Comparison of ENCODE assay signal across 22 cellular contexts in the genomic region with DNA sequence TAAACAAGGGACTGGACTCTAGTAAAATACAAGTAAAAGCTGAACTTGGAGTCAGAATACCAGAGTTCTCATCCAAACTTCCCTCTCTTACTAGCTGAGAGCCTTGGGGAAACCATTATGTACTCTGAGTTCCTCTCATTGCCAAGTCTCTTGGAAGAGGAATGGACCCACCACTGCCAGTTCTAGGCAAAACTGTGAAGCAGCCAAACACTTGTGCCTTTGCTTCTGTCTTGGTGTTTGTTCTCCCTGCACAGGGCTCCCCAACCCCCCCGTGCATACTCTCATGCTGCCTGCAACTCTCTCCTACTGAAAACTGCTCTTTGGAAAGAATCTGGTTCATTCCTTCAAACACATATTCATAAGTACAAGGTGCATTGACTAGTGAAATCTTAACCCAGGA.
DNase-seq lines count a peak whose midpoint lies in the region; ATAC-seq and TF ChIP-seq lines count a peak whose summit lies in the region.
"Had no signal": no experiment of that assay in that cellular context is flagged by ENCODE, and none has a peak within 500 bp of the region (broad histone marks: within the 10 kb centered on the region; RNA-seq: fewer than 3 reads in every experiment).

No MANE protein-coding gene starts in this region.

- WGBS in thyroid gland, 2 donors: 33 to 38% methylated on average over 1 of the region's 1 CpG

- no peaks in the 10 kb centered on the region for H3K36me3 Mint-ChIP-seq in activated T-helper 2 cell treated with anti-CD3 and anti-CD28 coated beads, Interferon-gamma antibody, Interleukin-2, Interleukin-4, amounts not matched to agents 10 μg/mL and 5 μg/mL and 100 μg/mL, durations not matched to agents 14 hours and 24 hours and 36 hours (ENCODE audit: low read depth)

- TF ChIP-seq CTCF in left ventricle myocardium inferior (IDR thresholded peaks at IDR 0.05; ENCODE audit: borderline replicate concordance) (no peak), thyroid gland (IDR thresholded peaks at IDR 0.05) (no peak)

- H3K36me3 ChIP-seq in left ventricle myocardium inferior (no peaks in the 10 kb centered on the region), thyroid gland (no peaks in the 10 kb centered on the region)
- H3K36me3 ChIP-seq: BLaER1 treated with 17β-estradiol and CSF1 and Interleukin-3, amounts not matched to agents 10 nM and 100 nM; breast epithelium; vagina had no signal

- H3K27me3 ChIP-seq in left ventricle myocardium inferior (ENCODE audit: low read depth) (no peaks in the 10 kb centered on the region), thyroid gland (no peaks in the 10 kb centered on the region)
- H3K27me3 ChIP-seq: BLaER1 treated with 17β-estradiol and CSF1 and Interleukin-3, amounts not matched to agents 10 nM and 100 nM; breast epithelium; vagina had no signal

- no peak for TF ChIP-seq POLR2A in thyroid gland (IDR thresholded peaks at IDR 0.05)

- no peak overlapping the region for H3K4me3 Mint-ChIP-seq in activated T-helper 2 cell treated with anti-CD3 and anti-CD28 coated beads, Interferon-gamma antibody, Interleukin-2, Interleukin-4, amounts not matched to agents 10 μg/mL and 5 μg/mL and 100 μg/mL, durations not matched to agents 14 hours and 24 hours and 36 hours (ENCODE audit: low read depth)
- H3K4me3 Mint-ChIP-seq: activated CD8-positive, alpha-beta T cell treated with anti-CD3 and anti-CD28 coated beads, Interleukin-2, amount 10 ng/mL, durations not matched to agents 7 days and 5 days; dendritic cell treated with granulocyte-macrophage colony-stimulating factor and Interleukin-4, amounts not matched to agents 40 ng/mL and 50 ng/mL, for 4 days; nephron had no signal

- no peaks in the 10 kb centered on the region for H3K27me3 Mint-ChIP-seq in activated T-helper 2 cell treated with anti-CD3 and anti-CD28 coated beads, Interferon-gamma antibody, Interleukin-2, Interleukin-4, amounts not matched to agents 10 μg/mL and 5 μg/mL and 100 μg/mL, durations not matched to agents 14 hours and 24 hours and 36 hours (ENCODE audit: low read depth)
- H3K27me3 Mint-ChIP-seq: dendritic cell treated with granulocyte-macrophage colony-stimulating factor and Interleukin-4, amounts not matched to agents 40 ng/mL and 50 ng/mL, for 4 days had no signal

- no peaks in the 10 kb centered on the region for H3K9me3 Mint-ChIP-seq in activated T-helper 2 cell treated with anti-CD3 and anti-CD28 coated beads, Interferon-gamma antibody, Interleukin-2, Interleukin-4, amounts not matched to agents 10 μg/mL and 5 μg/mL and 100 μg/mL, durations not matched to agents 14 hours and 24 hours and 36 hours
- H3K9me3 Mint-ChIP-seq: dendritic cell treated with granulocyte-macrophage colony-stimulating factor and Interleukin-4, amounts not matched to agents 40 ng/mL and 50 ng/mL, for 4 days had no signal

- peak; percentile 13 for DNase-seq in astrocyte of the hippocampus (ENCODE audit: low read depth, low spot score)
- DNase-seq in left ventricle myocardium inferior: peak; percentile 59
- peak in 38 of 56 donors; percentile 9 to 84 (median 42) for DNase-seq in nucleus accumbens (lab: John Stamatoyannopoulos, UW)
- DNase-seq in thyroid gland: peak; percentile 33 to 80
- DNase-seq in NCI-H1436 (lab: John Stamatoyannopoulos, UW): no peak
- no peak for DNase-seq in activated T-helper 2 cell treated with anti-CD3 and anti-CD28 coated beads, Interferon-gamma antibody, Interleukin-2, Interleukin-4, amounts not matched to agents 10 μg/mL and 5 μg/mL and 100 μg/mL, durations not matched to agents 14 hours and 24 hours and 36 hours (ENCODE audit: low spot score)
- DNase-seq in HPDE6-E6E7 (ENCODE audit: extremely low spot score): no peak
- DNase-seq: activated CD8-positive, alpha-beta T cell treated with anti-CD3 and anti-CD28 coated beads, Interleukin-2, amount 10 ng/mL, durations not matched to agents 7 days and 5 days; activated gamma-delta T cell treated with Interleukin-2 at 50 U/mL for 16 hours; Caco-2; Kasumi-1; mucosa of descending colon; MV-4-11; NCI-H510A treated with DMSO at 0.1 percent for 48 hours; PC-9 had no signal

- H3K27ac ChIP-seq in left ventricle myocardium inferior (replicated peaks) (peak overlapping the region; percentile 74), thyroid gland (no peak overlapping the region)
- H3K27ac ChIP-seq: BLaER1 treated with 17β-estradiol and CSF1 and Interleukin-3, amounts not matched to agents 10 nM and 100 nM; breast epithelium; PC-9; vagina had no signal

- no peak overlapping the region for H3K27ac Mint-ChIP-seq in activated T-helper 2 cell treated with anti-CD3 and anti-CD28 coated beads, Interferon-gamma antibody, Interleukin-2, Interleukin-4, amounts not matched to agents 10 μg/mL and 5 μg/mL and 100 μg/mL, durations not matched to agents 14 hours and 24 hours and 36 hours
- H3K27ac Mint-ChIP-seq: activated CD8-positive, alpha-beta T cell treated with anti-CD3 and anti-CD28 coated beads, Interleukin-2, amount 10 ng/mL, durations not matched to agents 7 days and 5 days; dendritic cell treated with granulocyte-macrophage colony-stimulating factor and Interleukin-4, amounts not matched to agents 40 ng/mL and 50 ng/mL, for 4 days had no signal

- H3K4me1 Mint-ChIP-seq in activated T-helper 2 cell treated with anti-CD3 and anti-CD28 coated beads, Interferon-gamma antibody, Interleukin-2, Interleukin-4, amounts not matched to agents 10 μg/mL and 5 μg/mL and 100 μg/mL, durations not matched to agents 14 hours and 24 hours and 36 hours (ENCODE audit: low read depth): no peaks in the 10 kb centered on the region
- H3K4me1 Mint-ChIP-seq: nephron had no signal

- H3K4me1 ChIP-seq in left ventricle myocardium inferior: peaks cover 70% of the 10 kb centered on the region
- no peaks in the 10 kb centered on the region for H3K4me1 ChIP-seq in thyroid gland
- H3K4me1 ChIP-seq: BLaER1 treated with 17β-estradiol and CSF1 and Interleukin-3, amounts not matched to agents 10 nM and 100 nM; breast epithelium; Caco-2; vagina had no signal

- no peak for ATAC-seq in HG03354 (IDR thresholded peaks at IDR 0.05; ENCODE audit: poor library complexity, severe bottlenecking, unreplicated experiment)
- ATAC-seq: activated CD8-positive, alpha-beta T cell treated with anti-CD3 and anti-CD28 coated beads, Interleukin-2, amount 10 ng/mL, durations not matched to agents 7 days and 5 days; mucosa of descending colon had no signal

- H3K9me3 ChIP-seq in left ventricle myocardium inferior (replicated peaks) (peaks cover 14% of the 10 kb centered on the region), thyroid gland (no peaks in the 10 kb centered on the region)
- H3K9me3 ChIP-seq: Caco-2, mucosa of descending colon, vagina had no signal

- intact Hi-C loops in left ventricle myocardium inferior (cut with micrococcal nuclease) (no loop called here), thyroid gland (cut with DNase I) (no loop called here)
- intact Hi-C loops in activated T-helper 2 cell treated with anti-CD3 and anti-CD28 coated beads, Interferon-gamma antibody, Interleukin-2, Interleukin-4, amounts not matched to agents 10 μg/mL and 5 μg/mL and 100 μg/mL, durations not matched to agents 14 hours and 24 hours and 36 hours (cut with micrococcal nuclease): no loop called here

- no peak overlapping the region for H3K4me3 ChIP-seq in left ventricle myocardium inferior
- no peak overlapping the region for H3K4me3 ChIP-seq in thyroid gland (replicated peaks in 1 of 3)
- H3K4me3 ChIP-seq: BLaER1 treated with 17β-estradiol and CSF1 and Interleukin-3, amounts not matched to agents 10 nM and 100 nM; breast epithelium; mucosa of descending colon; PC-9; skin epidermis; vagina had no signal

Comparison
In these comparisons a context has a peak if more than half of its experiments do, and no peak if none do; other contexts are left out.
1. DNase-seq: peak in astrocyte of the hippocampus (single experiment), left ventricle myocardium inferior (single experiment), nucleus accumbens (38 of 56) and thyroid gland (2 of 2); none in NCI-H1436 (single experiment), activated T-helper 2 cell treated with anti-CD3 and anti-CD28 coated beads, Interferon-gamma antibody, Interleukin-2, Interleukin-4, amounts not matched to agents 10 μg/mL and 5 μg/mL and 100 μg/mL, durations not matched to agents 14 hours and 24 hours and 36 hours (single experiment) and HPDE6-E6E7 (single experiment).